In genomic region chr15:69443032-69443611, GRCh38 we compare ENCODE assay signal across 16 cellular contexts. TPM values are rescaled to one million over a fixed set of nuclear protein-coding genes. Genes with fewer than 3 reads are reported as not detected.
DNase-seq lines count a peak whose midpoint lies in the region; ATAC-seq and FAIRE-seq lines count a peak whose summit lies in the region.
"Had no signal": no experiment of that assay in that cellular context is flagged by ENCODE, and none has a peak within 500 bp of the region (broad histone marks: within the 10 kb centered on the region; RNA-seq: fewer than 3 reads in every experiment).

No MANE protein-coding gene starts in this region.

- FAIRE-seq in RCC 7860 (lab: Jason Lieb, UNC) (no peak), frontal cortex (lab: Jason Lieb, UNC) (no peak)
- FAIRE-seq: H54 had no signal

- CTCF ChIA-PET in activated naive CD4-positive, alpha-beta T cell treated with anti-CD3 and anti-CD28 coated beads for 36 hours (lab: Charles Lee), result no interaction called here

- ATAC-seq in HG03095 (IDR thresholded peaks at IDR 0.05; ENCODE audit: unreplicated experiment) (peak; percentile 59), GM19328 (IDR thresholded peaks at IDR 0.05; ENCODE audit: unreplicated experiment) (no peak)
- peak; percentile 50 for ATAC-seq in stimulated activated naive CD8-positive, alpha-beta T cell treated with anti-CD3 and anti-CD28 coated beads, Interleukin-15, amount 100 ng/mL, for 72 hours
- ATAC-seq: left lobe of liver had no signal

- intact Hi-C loops in activated naive CD4-positive, alpha-beta T cell treated with anti-CD3 and anti-CD28 coated beads for 36 hours (cut with micrococcal nuclease), result loop anchor here (1.0 kb wide), 1 partner anchor 9 kb away; the partner anchor contains the start of gene RPLP1
- intact Hi-C loops in activated T-helper 2 cell treated with anti-CD3 and anti-CD28 coated beads, Interferon-gamma antibody, Interleukin-2, Interleukin-4, amounts not matched to agents 10 μg/mL and 5 μg/mL and 100 μg/mL, durations not matched to agents 14 hours and 24 hours and 36 hours (cut with micrococcal nuclease), result loop anchor here (1.0 kb wide), 1 partner anchor 9 kb away; the partner anchor contains the start of gene RPLP1

- H3K27me3 Mint-ChIP-seq in activated naive CD4-positive, alpha-beta T cell treated with anti-CD3 and anti-CD28 coated beads for 36 hours (ENCODE audit: low read depth), result no peaks in the 10 kb centered on the region
- no peaks in the 10 kb centered on the region for H3K27me3 Mint-ChIP-seq in activated T-helper 2 cell treated with anti-CD3 and anti-CD28 coated beads, Interferon-gamma antibody, Interleukin-2, Interleukin-4, amounts not matched to agents 10 μg/mL and 5 μg/mL and 100 μg/mL, durations not matched to agents 14 hours and 24 hours and 36 hours (ENCODE audit: low read depth)
- no peaks in the 10 kb centered on the region for H3K27me3 Mint-ChIP-seq in stimulated activated naive CD8-positive, alpha-beta T cell treated with anti-CD3 and anti-CD28 coated beads, Interleukin-15, amount 100 ng/mL, for 72 hours

- peaks cover 55% of the 10 kb centered on the region for H3K36me3 Mint-ChIP-seq in activated naive CD4-positive, alpha-beta T cell treated with anti-CD3 and anti-CD28 coated beads for 36 hours (ENCODE audit: low read depth)
- peaks cover 77% of the 10 kb centered on the region for H3K36me3 Mint-ChIP-seq in activated T-helper 2 cell treated with anti-CD3 and anti-CD28 coated beads, Interferon-gamma antibody, Interleukin-2, Interleukin-4, amounts not matched to agents 10 μg/mL and 5 μg/mL and 100 μg/mL, durations not matched to agents 14 hours and 24 hours and 36 hours (ENCODE audit: low read depth)

- H3K9me3 Mint-ChIP-seq in activated naive CD4-positive, alpha-beta T cell treated with anti-CD3 and anti-CD28 coated beads for 36 hours, result no peaks in the 10 kb centered on the region
- H3K9me3 Mint-ChIP-seq in activated T-helper 2 cell treated with anti-CD3 and anti-CD28 coated beads, Interferon-gamma antibody, Interleukin-2, Interleukin-4, amounts not matched to agents 10 μg/mL and 5 μg/mL and 100 μg/mL, durations not matched to agents 14 hours and 24 hours and 36 hours, result no peaks in the 10 kb centered on the region
- H3K9me3 Mint-ChIP-seq in stimulated activated naive CD8-positive, alpha-beta T cell treated with anti-CD3 and anti-CD28 coated beads, Interleukin-15, amount 100 ng/mL, for 72 hours, result no peaks in the 10 kb centered on the region

- peaks cover 20% of the 10 kb centered on the region for H3K4me1 Mint-ChIP-seq in activated naive CD4-positive, alpha-beta T cell treated with anti-CD3 and anti-CD28 coated beads for 36 hours (ENCODE audit: low read depth)
- peaks cover 27% of the 10 kb centered on the region for H3K4me1 Mint-ChIP-seq in activated T-helper 2 cell treated with anti-CD3 and anti-CD28 coated beads, Interferon-gamma antibody, Interleukin-2, Interleukin-4, amounts not matched to agents 10 μg/mL and 5 μg/mL and 100 μg/mL, durations not matched to agents 14 hours and 24 hours and 36 hours (ENCODE audit: low read depth)
- peaks cover 9% of the 10 kb centered on the region for H3K4me1 Mint-ChIP-seq in stimulated activated naive CD8-positive, alpha-beta T cell treated with anti-CD3 and anti-CD28 coated beads, Interleukin-15, amount 100 ng/mL, for 72 hours

- peak overlapping the region; percentile 27 for H3K27ac Mint-ChIP-seq in activated naive CD4-positive, alpha-beta T cell treated with anti-CD3 and anti-CD28 coated beads for 36 hours
- H3K27ac Mint-ChIP-seq in activated T-helper 2 cell treated with anti-CD3 and anti-CD28 coated beads, Interferon-gamma antibody, Interleukin-2, Interleukin-4, amounts not matched to agents 10 μg/mL and 5 μg/mL and 100 μg/mL, durations not matched to agents 14 hours and 24 hours and 36 hours, result peak overlapping the region; percentile 74
- no peak overlapping the region for H3K27ac Mint-ChIP-seq in stimulated activated naive CD8-positive, alpha-beta T cell treated with anti-CD3 and anti-CD28 coated beads, Interleukin-15, amount 100 ng/mL, for 72 hours

- H3K4me3 Mint-ChIP-seq in activated naive CD4-positive, alpha-beta T cell treated with anti-CD3 and anti-CD28 coated beads for 36 hours, result no peak overlapping the region
- no peak overlapping the region for H3K4me3 Mint-ChIP-seq in activated T-helper 2 cell treated with anti-CD3 and anti-CD28 coated beads, Interferon-gamma antibody, Interleukin-2, Interleukin-4, amounts not matched to agents 10 μg/mL and 5 μg/mL and 100 μg/mL, durations not matched to agents 14 hours and 24 hours and 36 hours (ENCODE audit: low read depth)
- H3K4me3 Mint-ChIP-seq in stimulated activated naive CD8-positive, alpha-beta T cell treated with anti-CD3 and anti-CD28 coated beads, Interleukin-15, amount 100 ng/mL, for 72 hours, result no peak overlapping the region

- DNase-seq in activated naive CD4-positive, alpha-beta T cell treated with anti-CD3 and anti-CD28 coated beads for 36 hours, result no peak
- no peak for DNase-seq in activated naive CD4-positive, alpha-beta T cell treated with Interleukin-2 at 50 U/mL for 16 hours
- no peak for DNase-seq in activated T-helper 2 cell treated with anti-CD3 and anti-CD28 coated beads, Interferon-gamma antibody, Interleukin-2, Interleukin-4, amounts not matched to agents 10 μg/mL and 5 μg/mL and 100 μg/mL, durations not matched to agents 14 hours and 24 hours and 36 hours (ENCODE audit: low spot score)
- DNase-seq in stimulated activated naive CD8-positive, alpha-beta T cell treated with anti-CD3 and anti-CD28 coated beads, Interleukin-15, amount 100 ng/mL, for 72 hours, result no peak
- no peak for DNase-seq in RCC 7860 (ENCODE audit: low spot score)
- DNase-seq in frontal cortex (ENCODE audit: low spot score in 2 of 2), result no peak
- DNase-seq: dermis blood vessel endothelial cell; DMS79 treated with DMSO at 0.1 percent for 48 hours; MM.1S; NCI-H345; RPMI8226; stimulated activated CD4-positive, alpha-beta T cell treated with anti-CD3 and anti-CD28 coated beads, Interleukin-1b, Interleukin-23, amount 100 ng/mL, for 48 hours had no signal

RNA-seq across cellular contexts. Expression of gene RPLP1, which starts 9.5 kb away (rescaled TPM):
- total RNA-seq in activated naive CD4-positive, alpha-beta T cell treated with anti-CD3 and anti-CD28 coated beads for 36 hours, result 1,000 to 10,000 TPM; 2,674 to 2,950 TPM
- total RNA-seq in activated T-helper 2 cell treated with anti-CD3 and anti-CD28 coated beads, Interferon-gamma antibody, Interleukin-2, Interleukin-4, amounts not matched to agents 10 μg/mL and 5 μg/mL and 100 μg/mL, durations not matched to agents 14 hours and 24 hours and 36 hours, result 1,844 and 1,891 TPM in 2 replicates
- total RNA-seq in frontal cortex, result 27.3 TPM

RNA-seq across cellular contexts. Expression of gene KIF23, which starts 29.0 kb away (rescaled TPM):
- total RNA-seq in activated naive CD4-positive, alpha-beta T cell treated with anti-CD3 and anti-CD28 coated beads for 36 hours, result 10 to 100 TPM; 68.8 to 73.1 TPM
- 44.5 and 46.8 TPM in 2 replicates for total RNA-seq in activated T-helper 2 cell treated with anti-CD3 and anti-CD28 coated beads, Interferon-gamma antibody, Interleukin-2, Interleukin-4, amounts not matched to agents 10 μg/mL and 5 μg/mL and 100 μg/mL, durations not matched to agents 14 hours and 24 hours and 36 hours
- total RNA-seq in frontal cortex, result 6.5 TPM

Comparison
In these comparisons a context has a peak if more than half of its experiments do, and no peak if none do; other contexts are left out.
1. H3K27ac Mint-ChIP-seq: peak in activated naive CD4-positive, alpha-beta T cell treated with anti-CD3 and anti-CD28 coated beads for 36 hours (single experiment) and activated T-helper 2 cell treated with anti-CD3 and anti-CD28 coated beads, Interferon-gamma antibody, Interleukin-2, Interleukin-4, amounts not matched to agents 10 μg/mL and 5 μg/mL and 100 μg/mL, durations not matched to agents 14 hours and 24 hours and 36 hours (single experiment); none in stimulated activated naive CD8-positive, alpha-beta T cell treated with anti-CD3 and anti-CD28 coated beads, Interleukin-15, amount 100 ng/mL, for 72 hours (0 of 2).
2. RNA of gene RPLP1, which starts 9.5 kb away (total RNA-seq): 2,674 to 2,950 TPM in activated naive CD4-positive, alpha-beta T cell treated with anti-CD3 and anti-CD28 coated beads for 36 hours and 1,844 to 1,891 TPM in activated T-helper 2 cell treated with anti-CD3 and anti-CD28 coated beads, Interferon-gamma antibody, Interleukin-2, Interleukin-4, amounts not matched to agents 10 μg/mL and 5 μg/mL and 100 μg/mL, durations not matched to agents 14 hours and 24 hours and 36 hours; 27.3 TPM in frontal cortex (single experiment); every median in the first group is over 10 times any median in the second.